1 cellular context compared by ENCODE assay signal in the genomic region with DNA sequence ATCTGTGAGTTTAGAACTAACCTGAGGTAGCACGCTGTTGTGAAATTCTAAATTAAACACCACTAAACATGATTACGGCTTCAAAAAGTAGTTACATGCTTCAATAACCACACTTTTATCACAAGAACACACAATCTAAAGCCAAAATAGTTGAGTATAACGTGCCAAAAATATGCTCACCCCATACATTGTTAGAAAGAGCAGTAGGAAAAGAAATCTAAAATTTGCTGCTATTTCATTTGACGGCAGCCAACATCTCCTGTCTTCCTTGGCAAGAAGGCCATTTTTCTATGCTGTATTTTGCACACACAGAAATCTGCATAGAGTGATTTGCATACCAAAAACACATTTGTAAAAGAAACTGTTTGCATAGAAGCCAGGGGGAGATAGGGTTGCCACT.
TF ChIP-seq lines count a peak whose summit lies in the region.

No MANE protein-coding gene starts in this region.

TF ChIP-seq in WTC11, 78 proteins besides CTCF, POLR2A, EP300 and RAD21 (continued from another document):
- TF ChIP-seq, protein P1, sequence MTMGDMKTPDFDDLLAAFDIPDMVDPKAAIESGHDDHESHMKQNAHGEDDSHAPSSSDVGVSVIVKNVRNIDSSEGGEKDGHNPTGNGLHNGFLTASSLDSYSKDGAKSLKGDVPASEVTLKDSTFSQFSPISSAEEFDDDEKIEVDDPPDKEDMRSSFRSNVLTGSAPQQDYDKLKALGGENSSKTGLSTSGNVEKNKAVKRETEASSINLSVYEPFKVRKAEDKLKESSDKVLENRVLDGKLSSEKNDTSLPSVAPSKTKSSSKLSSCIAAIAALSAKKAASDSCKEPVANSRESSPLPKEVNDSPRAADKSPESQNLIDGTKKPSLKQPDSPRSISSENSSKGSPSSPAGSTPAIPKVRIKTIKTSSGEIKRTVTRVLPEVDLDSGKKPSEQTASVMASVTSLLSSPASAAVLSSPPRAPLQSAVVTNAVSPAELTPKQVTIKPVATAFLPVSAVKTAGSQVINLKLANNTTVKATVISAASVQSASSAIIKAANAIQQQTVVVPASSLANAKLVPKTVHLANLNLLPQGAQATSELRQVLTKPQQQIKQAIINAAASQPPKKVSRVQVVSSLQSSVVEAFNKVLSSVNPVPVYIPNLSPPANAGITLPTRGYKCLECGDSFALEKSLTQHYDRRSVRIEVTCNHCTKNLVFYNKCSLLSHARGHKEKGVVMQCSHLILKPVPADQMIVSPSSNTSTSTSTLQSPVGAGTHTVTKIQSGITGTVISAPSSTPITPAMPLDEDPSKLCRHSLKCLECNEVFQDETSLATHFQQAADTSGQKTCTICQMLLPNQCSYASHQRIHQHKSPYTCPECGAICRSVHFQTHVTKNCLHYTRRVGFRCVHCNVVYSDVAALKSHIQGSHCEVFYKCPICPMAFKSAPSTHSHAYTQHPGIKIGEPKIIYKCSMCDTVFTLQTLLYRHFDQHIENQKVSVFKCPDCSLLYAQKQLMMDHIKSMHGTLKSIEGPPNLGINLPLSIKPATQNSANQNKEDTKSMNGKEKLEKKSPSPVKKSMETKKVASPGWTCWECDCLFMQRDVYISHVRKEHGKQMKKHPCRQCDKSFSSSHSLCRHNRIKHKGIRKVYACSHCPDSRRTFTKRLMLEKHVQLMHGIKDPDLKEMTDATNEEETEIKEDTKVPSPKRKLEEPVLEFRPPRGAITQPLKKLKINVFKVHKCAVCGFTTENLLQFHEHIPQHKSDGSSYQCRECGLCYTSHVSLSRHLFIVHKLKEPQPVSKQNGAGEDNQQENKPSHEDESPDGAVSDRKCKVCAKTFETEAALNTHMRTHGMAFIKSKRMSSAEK (CRISPR knock-in tag; IDR thresholded peaks at IDR 0.05; ENCODE audit: borderline replicate concordance): no peak
- TF ChIP-seq EMX1 (CRISPR knock-in tag; IDR thresholded peaks at IDR 0.05) (no peak), MYBL2 (CRISPR knock-in tag; IDR thresholded peaks at IDR 0.05) (no peak), CREB1 (CRISPR knock-in tag; IDR thresholded peaks at IDR 0.05) (no peak), ZBTB21 (CRISPR knock-in tag; IDR thresholded peaks at IDR 0.05; ENCODE audit: borderline replicate concordance) (no peak)
- TF ChIP-seq, protein P2, sequence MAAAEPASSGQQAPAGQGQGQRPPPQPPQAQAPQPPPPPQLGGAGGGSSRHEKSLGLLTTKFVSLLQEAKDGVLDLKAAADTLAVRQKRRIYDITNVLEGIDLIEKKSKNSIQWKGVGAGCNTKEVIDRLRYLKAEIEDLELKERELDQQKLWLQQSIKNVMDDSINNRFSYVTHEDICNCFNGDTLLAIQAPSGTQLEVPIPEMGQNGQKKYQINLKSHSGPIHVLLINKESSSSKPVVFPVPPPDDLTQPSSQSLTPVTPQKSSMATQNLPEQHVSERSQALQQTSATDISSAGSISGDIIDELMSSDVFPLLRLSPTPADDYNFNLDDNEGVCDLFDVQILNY (CRISPR knock-in tag; IDR thresholded peaks at IDR 0.05): no peak
